ENCODE assay signal across 19 cellular contexts in the genomic region with DNA sequence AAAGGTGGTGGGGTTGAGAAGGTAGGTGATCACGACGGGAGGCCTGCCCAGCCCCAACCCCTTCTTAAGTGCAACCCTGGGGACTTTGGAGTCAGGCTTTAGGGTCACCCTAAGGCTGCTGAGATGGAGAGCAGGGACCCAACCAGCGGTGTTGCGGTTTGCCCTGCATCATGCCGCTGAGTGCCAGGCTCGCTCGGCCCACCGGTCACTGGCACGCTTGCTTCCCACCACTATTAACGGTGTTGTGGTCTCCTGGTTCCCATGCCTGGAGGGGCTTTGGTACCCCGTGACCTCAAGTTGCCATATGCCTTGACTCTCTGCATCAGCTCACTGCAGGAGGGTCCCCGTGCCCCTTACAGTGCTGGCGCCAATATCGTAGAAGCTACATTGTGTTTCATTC. TPM values are rescaled to one million over a fixed set of nuclear protein-coding genes. Genes with fewer than 3 reads are reported as not detected.
DNase-seq lines count a peak whose midpoint lies in the region; ATAC-seq, FAIRE-seq and TF ChIP-seq lines count a peak whose summit lies in the region.
"Had no signal": no experiment of that assay in that cellular context is flagged by ENCODE, and none has a peak within 500 bp of the region (broad histone marks: within the 10 kb centered on the region; RNA-seq: fewer than 3 reads in every experiment).

No MANE protein-coding gene starts in this region.

- H3K27me3 Mint-ChIP-seq in stimulated activated memory B cell treated with anti-CD40 and anti-IgM and Interleukin-4, amounts not matched to agents 10 μg/mL and 1 μg/mL and 100 μg/mL, for 72 hours, result no peaks in the 10 kb centered on the region

- H3K4me2 ChIP-seq in IMR-90 (ENCODE audit: low read depth, low read length), result no peak overlapping the region
- H3K4me2 ChIP-seq: A549, BLaER1 had no signal

- H3K4ac ChIP-seq in IMR-90 (ENCODE audit: low read depth, low read length), result no peak overlapping the region

- no peak overlapping the region for H3K4me3 Mint-ChIP-seq in stimulated activated memory B cell treated with anti-CD40 and anti-IgM and Interleukin-4, amounts not matched to agents 10 μg/mL and 1 μg/mL and 100 μg/mL, for 72 hours
- H3K4me3 Mint-ChIP-seq: CD14-positive monocyte; CD4-positive, alpha-beta memory T cell had no signal

- no peak for TF ChIP-seq RAD21 in IMR-90 (IDR thresholded peaks at IDR 0.05; ENCODE audit: low read length)

- H2BK15ac ChIP-seq in IMR-90 (ENCODE audit: low read depth, low read length), result no peak overlapping the region

- CTCF ChIA-PET in IMR-90 (lab: Yijun Ruan, JAX) (no interaction called here), A673 (lab: Charles Lee) (no interaction called here)

- no peak overlapping the region for H3K27ac Mint-ChIP-seq in stimulated activated memory B cell treated with anti-CD40 and anti-IgM and Interleukin-4, amounts not matched to agents 10 μg/mL and 1 μg/mL and 100 μg/mL, for 72 hours

- H4K5ac ChIP-seq in IMR-90 (ENCODE audit: low read depth, low read length), result no peak overlapping the region

- 84% methylated on average over 8 of the region's 14 CpGs; no CpG with 5 or more reads in 1 of the 2 experiments for WGBS in IMR-90 (ENCODE audit: extremely low coverage in 2 of 2, insufficient read length in 1 of 2), 2 experiments
- 82 to 83% methylated on average over 14 of the region's 14 CpGs for WGBS in aorta, 2 donors

- dilution Hi-C loops in IMR-90 (cut with HindIII; ENCODE audit: low sequenced_read_pairs, unreplicated experiment), result no loop called here

- H3K23ac ChIP-seq in IMR-90 (ENCODE audit: low read depth, low read length), result no peak overlapping the region

- H2AK5ac ChIP-seq in IMR-90 (ENCODE audit: low read depth, low read length), result no peak overlapping the region

- ATAC-seq in Right ventricle myocardium inferior (no peak), IMR-90 (ENCODE audit: low read depth) (no peak), aorta (ENCODE audit: low FRiP score) (no peak)
- no peak for ATAC-seq in stimulated activated memory B cell treated with anti-CD40 and anti-IgM and Interleukin-4, amounts not matched to agents 10 μg/mL and 1 μg/mL and 100 μg/mL, for 72 hours
- ATAC-seq: A549 had no signal

- TF ChIP-seq CTCF in left ventricle myocardium inferior (IDR thresholded peaks at IDR 0.05; ENCODE audit: borderline replicate concordance) (no peak), IMR-90 (conservative IDR thresholded peaks at IDR 0.05; ENCODE audit: low read depth, low read length) (no peak), kidney (IDR thresholded peaks at IDR 0.05; ENCODE audit: borderline replicate concordance, extremely low read depth, insufficient read depth) (no peak), A673 (conservative IDR thresholded peaks at IDR 0.05; ENCODE audit: low read depth, low read length) (no peak)

- no peak overlapping the region for H3K14ac ChIP-seq in IMR-90 (replicated peaks; ENCODE audit: low read depth, low read length)

- H3K9ac ChIP-seq in IMR-90 (ENCODE audit: low read depth, low read length) (no peak overlapping the region), kidney (ENCODE audit: low read length in 2 of 2) (no peak overlapping the region)
- H3K9ac ChIP-seq: BLaER1 had no signal

- no peaks in the 10 kb centered on the region for H3K4me1 Mint-ChIP-seq in stimulated activated memory B cell treated with anti-CD40 and anti-IgM and Interleukin-4, amounts not matched to agents 10 μg/mL and 1 μg/mL and 100 μg/mL, for 72 hours
- H3K4me1 Mint-ChIP-seq: CD14-positive monocyte; CD4-positive, alpha-beta memory T cell had no signal

- in situ Hi-C loops in IMR-90 (cut with MboI; ENCODE audit: low sequenced_read_pairs), result no loop called here

- H3K9me1 ChIP-seq in IMR-90 (ENCODE audit: insufficient read depth, low read length), result no peaks in the 10 kb centered on the region

- no peak overlapping the region for H4K91ac ChIP-seq in IMR-90 (ENCODE audit: insufficient read depth, low read depth, low read length)

- no peak overlapping the region for H4K8ac ChIP-seq in IMR-90 (ENCODE audit: low read depth in 2 of 2, low read length in 2 of 2)

- POLR2A ChIA-PET in IMR-90 (lab: Charles Lee; ENCODE audit: unreplicated experiment) (no interaction called here), A673 (lab: Charles Lee; ENCODE audit: low non-redundant PET) (no interaction called here)

- H4K20me1 ChIP-seq in IMR-90 (ENCODE audit: insufficient read depth, low read length), result no peaks in the 10 kb centered on the region
- H4K20me1 ChIP-seq: BLaER1 had no signal

- no TSS peak for BruUV-seq in IMR-90 (replicated peaks; lab: Mats Ljungman, UMichigan)
- no TSS peak for BruUV-seq in A673 (replicated peaks; lab: Mats Ljungman, UMichigan)

- H3K4me1 ChIP-seq in left ventricle myocardium inferior (no peaks in the 10 kb centered on the region), IMR-90 (ENCODE audit: control insufficient read depth, insufficient read depth, low read length) (no peaks in the 10 kb centered on the region), kidney (ENCODE audit: control insufficient read depth in 1 of 2, insufficient read depth in 1 of 2, low read depth in 1 of 2, low read length in 2 of 2) (no peaks in the 10 kb centered on the region), aorta (ENCODE audit: control insufficient read depth in 1 of 2, insufficient read depth in 2 of 2, low read length in 2 of 2) (no peaks in the 10 kb centered on the region), A673 (ENCODE audit: insufficient read depth, low read length, poor library complexity, severe bottlenecking) (no peaks in the 10 kb centered on the region)
- H3K4me1 ChIP-seq: A549, HAP-1 had no signal

- H3K27ac ChIP-seq in left ventricle myocardium inferior (replicated peaks), result no peak overlapping the region
- no peak overlapping the region for H3K27ac ChIP-seq in IMR-90 (ENCODE audit: insufficient read depth, low read length)
- H3K27ac ChIP-seq in kidney (ENCODE audit: low read depth in 2 of 2, low read length in 2 of 2), result no peak overlapping the region
- no peak overlapping the region for H3K27ac ChIP-seq in aorta (ENCODE audit: low read depth in 1 of 2, low read length in 2 of 2)
- H3K27ac ChIP-seq in A673 (ENCODE audit: low read depth, low read length, poor library complexity, severe bottlenecking), result no peak overlapping the region
- H3K27ac ChIP-seq: 22Rv1, A549, BLaER1 had no signal

- H3K9me3 Mint-ChIP-seq in stimulated activated memory B cell treated with anti-CD40 and anti-IgM and Interleukin-4, amounts not matched to agents 10 μg/mL and 1 μg/mL and 100 μg/mL, for 72 hours, result no peaks in the 10 kb centered on the region

- no peaks in the 10 kb centered on the region for H3K79me1 ChIP-seq in IMR-90 (ENCODE audit: low read depth in 1 of 2, low read length in 2 of 2)

- H3K4me3 ChIP-seq in left ventricle myocardium inferior, result no peak overlapping the region
- no peak overlapping the region for H3K4me3 ChIP-seq in IMR-90 (ENCODE audit: insufficient read depth, low read depth, low read length)
- H3K4me3 ChIP-seq in kidney (ENCODE audit: low read length in 2 of 2), result no peak overlapping the region
- no peak overlapping the region for H3K4me3 ChIP-seq in aorta (ENCODE audit: low read length in 2 of 2)
- H3K4me3 ChIP-seq in A673 (ENCODE audit: low read depth, low read length, poor library complexity, severe bottlenecking), result no peak overlapping the region
- H3K4me3 ChIP-seq: A549, BLaER1, HAP-1 had no signal

- H3K9me3 ChIP-seq in left ventricle myocardium inferior (replicated peaks), result peaks cover 43% of the 10 kb centered on the region
- peaks cover 45% of the 10 kb centered on the region for H3K9me3 ChIP-seq in IMR-90 (ENCODE audit: control insufficient read depth, insufficient read depth, low read length)
- peaks cover 2 to 25% of the 10 kb centered on the region in 2 donors for H3K9me3 ChIP-seq in kidney (ENCODE audit: control insufficient read depth in 1 of 2, low read length in 2 of 2)
- peaks cover 10% of the 10 kb centered on the region for H3K9me3 ChIP-seq in aorta (ENCODE audit: control insufficient read depth, low read length)
- H3K9me3 ChIP-seq in A673 (ENCODE audit: low read depth, low read length, poor library complexity, severe bottlenecking), result peaks cover 15% of the 10 kb centered on the region

- H3K36me3 ChIP-seq in left ventricle myocardium inferior, result no peaks in the 10 kb centered on the region
- H3K36me3 ChIP-seq in IMR-90 (ENCODE audit: control insufficient read depth, insufficient read depth, low read length), result no peaks in the 10 kb centered on the region
- no peaks in the 10 kb centered on the region for H3K36me3 ChIP-seq in kidney (ENCODE audit: control insufficient read depth in 1 of 2, insufficient read depth in 2 of 2, low read length in 2 of 2)
- no peaks in the 10 kb centered on the region for H3K36me3 ChIP-seq in aorta (ENCODE audit: control insufficient read depth in 1 of 2, insufficient read depth in 2 of 2, low read length in 1 of 2)
- no peaks in the 10 kb centered on the region for H3K36me3 ChIP-seq in A673 (ENCODE audit: insufficient read depth, low read length, poor library complexity, severe bottlenecking)
- H3K36me3 ChIP-seq: BLaER1, HAP-1 had no signal

- no peak for TF ChIP-seq POLR2A in IMR-90 (IDR thresholded peaks at IDR 0.05; ENCODE audit: low read depth, low read length)

- no peak overlapping the region for H2AK9ac ChIP-seq in IMR-90 (replicated peaks; ENCODE audit: low read depth, low read length, poor library complexity)

- no peak overlapping the region for H3K18ac ChIP-seq in IMR-90 (ENCODE audit: low read depth, low read length)

- FAIRE-seq in kidney (lab: Jason Lieb, UNC), result no peak
- FAIRE-seq: A549, GM12892, GM18507 had no signal

- H3K27me3 ChIP-seq in left ventricle myocardium inferior (ENCODE audit: low read depth), result peaks cover 97% of the 10 kb centered on the region
- H3K27me3 ChIP-seq in IMR-90 (ENCODE audit: control insufficient read depth, insufficient read depth, low read length), result peaks cover 43% of the 10 kb centered on the region
- no peaks in the 10 kb centered on the region for H3K27me3 ChIP-seq in aorta (ENCODE audit: control insufficient read depth in 1 of 2, insufficient read depth in 2 of 2, low read length in 1 of 2)
- H3K27me3 ChIP-seq in A673 (replicated peaks; ENCODE audit: insufficient read depth, low read depth, low read length, poor library complexity), result no peaks in the 10 kb centered on the region
- H3K27me3 ChIP-seq: BLaER1 had no signal

- H3K36me3 Mint-ChIP-seq in stimulated activated memory B cell treated with anti-CD40 and anti-IgM and Interleukin-4, amounts not matched to agents 10 μg/mL and 1 μg/mL and 100 μg/mL, for 72 hours, result no peaks in the 10 kb centered on the region
- H3K36me3 Mint-ChIP-seq: CD14-positive monocyte; CD4-positive, alpha-beta memory T cell had no signal

- no peak overlapping the region for H2BK120ac ChIP-seq in IMR-90 (ENCODE audit: low read depth, low read length)

- peak overlapping the region; percentile 40 for H2AFZ ChIP-seq in IMR-90 (replicated peaks; ENCODE audit: low read length, poor library complexity)

- DNase-seq in Right ventricle myocardium inferior (ENCODE audit: missing footprints) (peak; percentile 57), left ventricle myocardium inferior (no peak), IMR-90 (no peak), kidney (peak; percentile 41), aorta (peak; percentile 9 to 38), A673 (ENCODE audit: low spot score) (no peak)
- DNase-seq: CD4-positive, alpha-beta memory T cell; DMS153; DMS79; GDM1 had no signal

- intact Hi-C loops in Right ventricle myocardium inferior (cut with DNase I) (no loop called here), left ventricle myocardium inferior (cut with micrococcal nuclease) (no loop called here), IMR-90 (cut with micrococcal nuclease) (no loop called here), kidney (cut with DNase I) (no loop called here), aorta (cut with DNase I) (no loop called here), A673 (cut with micrococcal nuclease; ENCODE audit: unreplicated experiment) (no loop called here)

- no peak overlapping the region for H3K56ac ChIP-seq in IMR-90 (ENCODE audit: extremely low read depth, insufficient read depth, low read length)

- H2BK5ac ChIP-seq in IMR-90 (ENCODE audit: low read depth, low read length, poor library complexity, severe bottlenecking), result no peak overlapping the region

- no peak overlapping the region for H2BK20ac ChIP-seq in IMR-90 (ENCODE audit: low read depth, low read length)

RNA-seq across cellular contexts. Expression of a gene that starts 18.4 kb away (rescaled TPM):
- total RNA-seq in Right ventricle myocardium inferior, result 34.8 TPM
- total RNA-seq in left ventricle myocardium inferior, result 17.5 TPM
- total RNA-seq in IMR-90 (2012; rRNA removed), result 31.5 and 32.5 TPM in 2 replicates
- 518 and 556 TPM in 2 replicates for polyA plus RNA-seq in IMR-90 (2012; rRNA removed)
- 53.8 and 53.9 TPM in 2 replicates for polyA plus RNA-seq in IMR-90 (2012; cell fraction: cytosol; rRNA removed)
- 8,555 and 8,817 TPM in 2 replicates for polyA plus RNA-seq in IMR-90 (2012; cell fraction: nucleus; rRNA removed; ENCODE audit: low replicate concordance)
- total RNA-seq in kidney, result 24.0 TPM
- 29.6 TPM for polyA plus RNA-seq in kidney (ENCODE audit: insufficient read depth, low read depth, low replicate concordance)
- total RNA-seq in aorta, result 100 to 1,000 TPM in 1 of 2 donors, 10 to 100 TPM in 1; 51.2 to 246 TPM
- polyA plus RNA-seq in aorta, result 100 to 1,000 TPM in 1 of 2 donors, 10 to 100 TPM in 1; 21.4 to 454 TPM
- total RNA-seq in A673 (2021), result 51.0 and 58.7 TPM in 2 replicates
- total RNA-seq: CD4-positive, alpha-beta memory T cell; H4 had no signal
- polyA plus RNA-seq: CD14-positive monocyte; CD4-positive, alpha-beta memory T cell had no signal

Comparison
In these comparisons a context has a peak if more than half of its experiments do, and no peak if none do; other contexts are left out.
1. DNase-seq: peak in Right ventricle myocardium inferior (single experiment), kidney (single experiment) and aorta (2 of 2); none in left ventricle myocardium inferior (single experiment), IMR-90 (single experiment) and A673 (single experiment).